12 cellular contexts compared by ENCODE assay signal in genomic region chr14:103130965-103131364, GRCh38. TPM values are rescaled to one million over a fixed set of nuclear protein-coding genes. Genes with fewer than 3 reads are reported as not detected.
DNase-seq lines count a peak whose midpoint lies in the region; TF ChIP-seq lines count a peak whose summit lies in the region.
"Had no signal": no experiment of that assay in that cellular context is flagged by ENCODE, and none has a peak within 500 bp of the region (broad histone marks: within the 10 kb centered on the region; RNA-seq: fewer than 3 reads in every experiment).

No MANE protein-coding gene starts in this region.

- no peaks in the 10 kb centered on the region for H3K36me3 Mint-ChIP-seq in chondrocyte (ENCODE audit: low read depth)

- TF ChIP-seq CTCF in AG04449 (IDR thresholded peaks at IDR 0.05; ENCODE audit: insufficient read depth, low read length, missing control alignments) (no peak), chondrocyte (IDR thresholded peaks at IDR 0.05) (no peak)

- no peak overlapping the region for H3K4me3 ChIP-seq in AG04449 (ENCODE audit: low read depth, low read length)

- peaks cover 2% of the 10 kb centered on the region for H3K27me3 Mint-ChIP-seq in chondrocyte (ENCODE audit: low read depth)

- peak; percentile 24 for DNase-seq in AG04449 (ENCODE audit: low read depth, low spot score)
- DNase-seq in NCI-H1092 treated with DMSO at 0.1 percent for 48 hours (lab: John Stamatoyannopoulos, UW) = peak; percentile 31
- no peak for DNase-seq in chondrocyte (ENCODE audit: low spot score)
- peak; percentile 87 for DNase-seq in myocyte (ENCODE audit: low read depth)
- no peak for DNase-seq in NCI-H2171 (lab: John Stamatoyannopoulos, UW)
- no peak for DNase-seq in COLO668 (lab: John Stamatoyannopoulos, UW; ENCODE audit: unreplicated experiment)
- no peak for DNase-seq in activated CD4-positive, alpha-beta T cell treated with anti-CD3 and anti-CD28 coated beads, Interleukin-2, amount 50 U/mL, for 1 hour
- no peak for DNase-seq in stimulated activated CD4-positive, alpha-beta T cell treated with anti-CD3 and anti-CD28 coated beads, Interleukin-4, amount 100 ng/mL, for 24 hours
- DNase-seq: C1 segment of cervical spinal cord, NCI-H1105, occipital lobe had no signal

- no peak overlapping the region for H3K4me3 Mint-ChIP-seq in chondrocyte (ENCODE audit: unreplicated experiment)
- H3K4me3 Mint-ChIP-seq: central memory CD8-positive, alpha-beta T cell had no signal

- H3K4me1 Mint-ChIP-seq in chondrocyte (ENCODE audit: low read depth) = peaks cover 41% of the 10 kb centered on the region
- H3K4me1 Mint-ChIP-seq: central memory CD8-positive, alpha-beta T cell had no signal

- H3K9me3 Mint-ChIP-seq in chondrocyte (ENCODE audit: low read depth) = no peaks in the 10 kb centered on the region
- H3K9me3 Mint-ChIP-seq: central memory CD8-positive, alpha-beta T cell had no signal

- POLR2A ChIA-PET in AG04449 (lab: Yijun Ruan, JAX) = no interaction called here

- CTCF ChIA-PET in AG04449 (lab: Yijun Ruan, JAX) = interaction anchor here (0.8 to 3.3 kb wide), 5 partner anchors 10 to 164 kb away, joined by 3 to 33 read pairs (median 3); no protein-coding TSS in a partner anchor

- H3K27ac Mint-ChIP-seq in chondrocyte (ENCODE audit: unreplicated experiment) = peak overlapping the region; percentile 46

RNA-seq across cellular contexts. Expression of gene TNFAIP2, which starts 7.7 kb away (rescaled TPM):
- total RNA-seq in chondrocyte (1.9 to 16.7 TPM (median 13.3 TPM) in 3 replicates), myocyte (76.6 and 179 TPM in 2 replicates)
- 21.1 TPM for polyA plus RNA-seq in myocyte (2012)

RNA-seq across cellular contexts. Expression of gene EXOC3L4, which starts 36.4 kb away (rescaled TPM):
- total RNA-seq in chondrocyte (not detected in 3 replicates), myocyte (58.9 and 99.9 TPM in 2 replicates)
- 3.0 TPM for polyA plus RNA-seq in myocyte (2012)

RNA-seq across cellular contexts. Expression of gene LBHD2, which starts 47.0 kb away (rescaled TPM):
- total RNA-seq in chondrocyte (not detected in 3 replicates), myocyte (0.94 and 2.7 TPM in 2 replicates)
- polyA plus RNA-seq in myocyte (2012) = not detected
- total RNA-seq: occipital lobe had no signal

Comparison
In these comparisons a context has a peak if more than half of its experiments do, and no peak if none do; other contexts are left out.
1. DNase-seq: peak in AG04449 (single experiment), NCI-H1092 treated with DMSO at 0.1 percent for 48 hours (single experiment) and myocyte (single experiment); none in chondrocyte (single experiment), NCI-H2171 (single experiment), COLO668 (single experiment), activated CD4-positive, alpha-beta T cell treated with anti-CD3 and anti-CD28 coated beads, Interleukin-2, amount 50 U/mL, for 1 hour (single experiment) and stimulated activated CD4-positive, alpha-beta T cell treated with anti-CD3 and anti-CD28 coated beads, Interleukin-4, amount 100 ng/mL, for 24 hours (single experiment).
2. RNA of gene EXOC3L4, which starts 36.4 kb away (total RNA-seq): 58.9 to 99.9 TPM in myocyte; not detected in chondrocyte; every median in the first group is over 10 times any median in the second.